Comparison of ENCODE assay signal across 6 cellular contexts in the genomic region with DNA sequence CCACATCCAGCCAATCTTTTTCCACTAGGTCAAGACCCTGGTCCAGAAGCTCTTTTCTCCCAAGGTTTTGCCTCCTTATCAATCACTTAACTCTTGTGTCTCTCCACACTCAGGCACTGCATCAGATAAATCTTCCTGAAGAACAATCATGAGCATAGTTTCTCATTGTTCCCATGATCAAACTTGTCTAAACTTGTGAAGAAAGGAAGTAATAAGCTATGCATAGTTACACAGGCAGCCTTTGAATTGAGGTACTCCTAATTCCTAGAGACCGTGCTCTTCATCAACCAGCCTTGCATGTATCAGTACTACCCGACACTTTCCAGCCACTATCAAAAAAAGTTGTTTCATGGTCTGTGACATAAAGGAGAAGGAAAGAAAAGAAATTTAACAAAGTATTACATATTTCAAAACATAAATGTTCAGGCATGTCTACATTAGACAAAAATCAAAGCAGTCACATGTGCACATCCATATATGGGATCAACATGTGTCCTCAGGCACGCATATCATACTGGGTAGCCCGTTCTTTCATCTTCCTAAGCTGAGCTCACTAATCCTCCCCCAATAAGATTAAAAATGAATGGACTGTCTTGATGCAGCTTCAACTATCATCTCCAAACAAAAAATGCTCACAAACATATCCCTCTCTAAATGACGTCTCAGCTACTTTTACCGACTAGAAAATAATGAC. TPM values are rescaled to one million over a fixed set of nuclear protein-coding genes. Genes with fewer than 3 reads are reported as not detected.
A peak's percentile ranks its signal among the peaks of the same experiment; 100 is the strongest.
DNase-seq lines count a peak whose midpoint lies in the region; ATAC-seq, FAIRE-seq and TF ChIP-seq lines count a peak whose summit lies in the region.
"Not testable (repeated sequence)": the region's sequence is repeated elsewhere in the genome, so short reads cannot be mapped to it uniquely, and the experiment has no call there.

No MANE protein-coding gene starts in this region.

- not testable (repeated sequence) for TF ChIP-seq POLR2A in H54 (IDR thresholded peaks at IDR 0.05; ENCODE audit: low read depth, low read length)

- H3K4me1 Mint-ChIP-seq in MCF 10A (ENCODE audit: insufficient read depth, unreplicated experiment) = peaks cover 15% of the 10 kb centered on the region
- not testable (repeated sequence) for H3K4me1 Mint-ChIP-seq in nephron progenitor cell

- H3K36me3 Mint-ChIP-seq in MCF 10A (ENCODE audit: insufficient read depth, unreplicated experiment); nephron progenitor cell (ENCODE audit: low read depth): not testable (repeated sequence)

- peak; percentile 87 for ATAC-seq in esophagus mucosa

- not testable (repeated sequence) for H3K9me3 Mint-ChIP-seq in MCF 10A (ENCODE audit: unreplicated experiment); nephron progenitor cell

- FAIRE-seq in H54 (lab: Jason Lieb, UNC) = peak; percentile 81

- POLR2A ChIA-PET in RWPE1 (lab: Yijun Ruan, JAX; ENCODE audit: low non-redundant PET); MCF 10A (lab: Yijun Ruan, JAX): not testable (repeated sequence)

- H3K27me3 Mint-ChIP-seq in MCF 10A (ENCODE audit: insufficient read depth, unreplicated experiment); nephron progenitor cell (ENCODE audit: low read depth, poor library complexity): not testable (repeated sequence)

- H3K27ac Mint-ChIP-seq in MCF 10A (ENCODE audit: low read depth, unreplicated experiment) = peak overlapping the region; percentile 83
- peak overlapping the region; percentile 24 for H3K27ac Mint-ChIP-seq in nephron progenitor cell

- CTCF ChIA-PET in RWPE1 (lab: Yijun Ruan, JAX); MCF 10A (lab: Yijun Ruan, JAX): not testable (repeated sequence)

- intact Hi-C loops in MCF 10A (cut with micrococcal nuclease) = not testable (repeated sequence)

- not testable (repeated sequence) for BruUV-seq in MCF 10A (replicated peaks; lab: Mats Ljungman, UMichigan)

- DNase-seq in H54 (ENCODE audit: insufficient read length, low spot score); MCF 10A (ENCODE audit: unreplicated experiment); nephron progenitor cell: not testable (repeated sequence)
- DNase-seq in RWPE1 (ENCODE audit: low spot score) (peak; percentile 18), dermis blood vessel endothelial cell (peak; percentile 1)

- not testable (repeated sequence) for TF ChIP-seq CTCF in RWPE1 (conservative IDR thresholded peaks at IDR 0.05; ENCODE audit: low read depth); MCF 10A (IDR thresholded peaks at IDR 0.05; ENCODE audit: unreplicated experiment); nephron progenitor cell (IDR thresholded peaks at IDR 0.05)

- H3K27ac ChIP-seq in RWPE1 = not testable (repeated sequence)

- H3K4me3 Mint-ChIP-seq in MCF 10A (ENCODE audit: unreplicated experiment); nephron progenitor cell: not testable (repeated sequence)

RNA-seq across cellular contexts. Expression of a gene that starts 41.8 kb away (rescaled TPM):
- 1.9 and 2.8 TPM in 2 replicates for total RNA-seq in MCF 10A (2022)
- under 0.01 and 2.1 TPM in 2 replicates for total RNA-seq in dermis blood vessel endothelial cell
- total RNA-seq in esophagus mucosa = 5.7 TPM
